In the genomic region with DNA sequence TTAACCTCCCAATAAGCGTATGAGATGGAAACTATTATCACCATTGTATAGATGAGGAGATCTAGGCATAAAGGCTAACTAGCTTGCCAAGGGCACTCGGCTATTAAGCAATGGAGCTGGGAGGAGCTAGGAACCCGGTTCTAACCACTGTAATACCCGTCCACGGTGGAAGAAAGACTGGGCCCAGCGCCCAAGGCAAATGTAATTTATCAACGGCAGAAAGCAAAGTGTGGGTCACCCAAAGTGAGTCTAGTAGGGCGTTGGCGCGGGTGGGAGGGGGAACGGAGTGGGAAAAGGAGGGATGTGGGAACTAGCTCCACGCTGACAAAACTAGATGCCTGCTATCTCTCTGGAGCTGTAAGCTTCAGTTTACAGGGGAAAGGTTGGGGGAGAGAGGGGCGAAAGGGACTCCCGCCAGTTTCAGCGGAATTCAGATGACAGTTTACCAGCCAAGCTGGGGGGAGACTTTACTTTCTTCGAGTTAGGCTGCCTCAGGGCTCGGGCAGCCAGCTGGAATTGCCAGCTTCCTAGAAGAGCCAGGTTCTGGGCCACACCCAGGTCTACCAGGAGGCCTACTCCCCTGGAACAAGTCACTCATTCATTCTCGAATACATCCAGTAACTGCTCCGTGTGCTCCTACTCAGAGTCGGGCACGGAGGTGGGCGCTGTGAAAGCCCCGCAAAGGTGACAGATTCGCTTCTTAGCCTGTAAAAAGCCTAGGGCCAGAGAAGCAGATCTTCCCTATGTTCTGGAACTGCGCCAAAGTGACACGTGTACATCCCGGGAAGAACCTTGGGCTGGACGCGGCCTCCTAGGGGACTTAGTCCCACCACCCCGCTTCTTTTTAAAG, we compare ENCODE assay signal across 8 cellular contexts. TPM values are rescaled to one million over a fixed set of nuclear protein-coding genes. Genes with fewer than 3 reads are reported as not detected.
DNase-seq lines count a peak whose midpoint lies in the region; ATAC-seq and TF ChIP-seq lines count a peak whose summit lies in the region.

No MANE protein-coding gene starts in this region.

- peaks cover 37% of the 10 kb centered on the region for H3K36me3 ChIP-seq in lower lobe of right lung
- peaks cover 30 to 32% of the 10 kb centered on the region in 2 donors for H3K36me3 ChIP-seq in stomach smooth muscle (ENCODE audit: control insufficient read depth in 2 of 2, insufficient read depth in 2 of 2, low read length in 2 of 2)

- peaks cover 25% of the 10 kb centered on the region for H3K4me1 ChIP-seq in lower lobe of right lung
- peaks cover 21% of the 10 kb centered on the region for H3K4me1 ChIP-seq in stomach smooth muscle (ENCODE audit: control insufficient read depth, insufficient read depth, low read length)

- H3K27ac ChIP-seq in dorsolateral prefrontal cortex (peak overlapping the region in 21 of 59 donors; percentile 10 to 88 (median 63)), lower lobe of right lung (peak overlapping the region; percentile 88), stomach smooth muscle (ENCODE audit: low read length) (no peak overlapping the region)

- DNase-seq in DMS53 (lab: John Stamatoyannopoulos, UW), result peak; percentile 83
- DNase-seq in SK-N-DZ (ENCODE audit: low spot score), result peak; percentile 16
- DNase-seq in dorsolateral prefrontal cortex, result no peak
- DNase-seq in lower lobe of right lung, result peak; percentile 70
- DNase-seq in T-helper 9 cell, result no peak

- TF ChIP-seq CTCF in dorsolateral prefrontal cortex (IDR thresholded peaks at IDR 0.05 in 54 of 56, conservative IDR thresholded peaks at IDR 0.05 in 2 of 56; ENCODE audit: low read depth in 1 of 56, partially characterized antibody in 56 of 56), result no peak
- no peak for TF ChIP-seq CTCF in lower lobe of right lung (IDR thresholded peaks at IDR 0.05)

- H3K9ac ChIP-seq in stomach smooth muscle (ENCODE audit: low read length in 2 of 2), result peak overlapping the region; percentile 90 to 94

- H3K9me3 ChIP-seq in lower lobe of right lung (no peaks in the 10 kb centered on the region), stomach smooth muscle (ENCODE audit: control insufficient read depth in 2 of 2, low read length in 2 of 2) (no peaks in the 10 kb centered on the region)

- H3K4me3 ChIP-seq in dorsolateral prefrontal cortex, result peak overlapping the region; percentile 53 to 100 (median 93)
- H3K4me3 ChIP-seq in lower lobe of right lung, result peak overlapping the region; percentile 81
- peak overlapping the region; percentile 95 to 96 for H3K4me3 ChIP-seq in stomach smooth muscle (ENCODE audit: low read length in 2 of 2)

- intact Hi-C loops in dorsolateral prefrontal cortex (cut with DNase I) (loop anchor here in 1 of 2 donors (2.0 to 5.0 kb wide), 2 partner anchors 34 to 82 kb away; partner anchors contain the start of gene RSAD1), lower lobe of right lung (cut with DNase I) (no loop called here)

- H3K27me3 ChIP-seq in dorsolateral prefrontal cortex, result no peaks in the 10 kb centered on the region
- no peaks in the 10 kb centered on the region for H3K27me3 ChIP-seq in lower lobe of right lung (ENCODE audit: low read depth)
- H3K27me3 ChIP-seq in stomach smooth muscle (ENCODE audit: control insufficient read depth in 1 of 2, insufficient read depth in 2 of 2, low read length in 2 of 2), result no peaks in the 10 kb centered on the region

- ATAC-seq in HG02678 (IDR thresholded peaks at IDR 0.05; ENCODE audit: unreplicated experiment) (peak; percentile 15), lower lobe of right lung (peak; percentile 79 to 86), GM18511 (IDR thresholded peaks at IDR 0.05; ENCODE audit: unreplicated experiment) (no peak)

RNA-seq across cellular contexts. Expression of gene LRRC59, which starts 0.8 kb away (rescaled TPM):
- polyA plus RNA-seq in SK-N-DZ (2014; cell fraction: cytosol; rRNA removed), result 113 and 119 TPM in 2 replicates
- 53.3 and 54.9 TPM in 2 replicates for polyA plus RNA-seq in SK-N-DZ (2014; cell fraction: nucleus; rRNA removed)
- total RNA-seq in dorsolateral prefrontal cortex (10 to 100 TPM; 26.1 to 54.3 (median 38.0) TPM), lower lobe of right lung (55.5 TPM)

RNA-seq across cellular contexts. Expression of gene EME1, which starts 23.5 kb away (rescaled TPM):
- 37.1 and 43.4 TPM in 2 replicates for polyA plus RNA-seq in SK-N-DZ (2014; cell fraction: cytosol; rRNA removed)
- 209 and 218 TPM in 2 replicates for polyA plus RNA-seq in SK-N-DZ (2014; cell fraction: nucleus; rRNA removed)
- total RNA-seq in dorsolateral prefrontal cortex, result 1 to 10 TPM in 73 of 120 experiments, under 1 TPM in 36, not detected in 11; 0.19 to 4.9 (median 1.3) TPM
- 1.8 TPM for total RNA-seq in lower lobe of right lung

RNA-seq across cellular contexts. Expression of gene MRPL27, which starts 23.5 kb away (rescaled TPM):
- 139 and 153 TPM in 2 replicates for polyA plus RNA-seq in SK-N-DZ (2014; cell fraction: cytosol; rRNA removed)
- polyA plus RNA-seq in SK-N-DZ (2014; cell fraction: nucleus; rRNA removed), result 96.7 and 99.4 TPM in 2 replicates
- total RNA-seq in dorsolateral prefrontal cortex, result 10 to 100 TPM; 38.9 to 85.2 (median 61.6) TPM
- total RNA-seq in lower lobe of right lung, result 43.9 TPM

RNA-seq across cellular contexts. Expression of gene ACSF2, which starts 29.5 kb away (rescaled TPM):
- 2.5 and 13.6 TPM in 2 replicates for polyA plus RNA-seq in SK-N-DZ (2014; cell fraction: cytosol; rRNA removed)
- 4.9 and 5.7 TPM in 2 replicates for polyA plus RNA-seq in SK-N-DZ (2014; cell fraction: nucleus; rRNA removed)
- total RNA-seq in dorsolateral prefrontal cortex, result 10 to 100 TPM in 114 of 120 experiments, 1 to 10 TPM in 6; 7.3 to 47.1 (median 17.3) TPM
- 70.4 TPM for total RNA-seq in lower lobe of right lung

RNA-seq across cellular contexts. Expression of gene XYLT2, which starts 50.6 kb away (rescaled TPM):
- 10.6 and 14.3 TPM in 2 replicates for polyA plus RNA-seq in SK-N-DZ (2014; cell fraction: cytosol; rRNA removed)
- 24.7 and 25.6 TPM in 2 replicates for polyA plus RNA-seq in SK-N-DZ (2014; cell fraction: nucleus; rRNA removed)
- total RNA-seq in dorsolateral prefrontal cortex (10 to 100 TPM; 13.3 to 28.9 (median 19.3) TPM), lower lobe of right lung (19.3 TPM)

Comparison
In these comparisons a context has a peak if more than half of its experiments do, and no peak if none do; other contexts are left out.
1. DNase-seq: peak in DMS53 (single experiment), SK-N-DZ (single experiment) and lower lobe of right lung (single experiment); none in dorsolateral prefrontal cortex (0 of 10) and T-helper 9 cell (single experiment).
2. Peak in every context shown above with its lines, with median percentiles within 50 percentile points of each other: H3K4me3 ChIP-seq.